ENCODE assay signal across 8 cellular contexts in genomic region chr17:48907713-48908046, GRCh38. TPM values are rescaled to one million over a fixed set of nuclear protein-coding genes. Genes with fewer than 3 reads are reported as not detected.
DNase-seq lines count a peak whose midpoint lies in the region; ATAC-seq, FAIRE-seq and TF ChIP-seq lines count a peak whose summit lies in the region.

No MANE protein-coding gene starts in this region.

- ATAC-seq in SK-N-SH treated with all-trans-retinoic acid at 6 μM for 48 hours: peak; percentile 34
- ATAC-seq in GM19467 (IDR thresholded peaks at IDR 0.05; ENCODE audit: unreplicated experiment): no peak

- H3K4me1 ChIP-seq in esophagus (ENCODE audit: control insufficient read depth in 2 of 2, insufficient read depth in 2 of 2, low read length in 1 of 2) (peaks cover 0 to 4% of the 10 kb centered on the region in 2 donors), neutrophil (ENCODE audit: control insufficient read depth in 1 of 2, insufficient read depth in 1 of 2, low read depth in 1 of 2, low read length in 1 of 2) (peaks cover 24 to 31% of the 10 kb centered on the region in 2 experiments)

- CTCF ChIA-PET in AG04449 (lab: Yijun Ruan, JAX): interaction anchor here (0.9 to 2.9 kb wide), 6 partner anchors 10 to 125 kb away, joined by 3 to 18 read pairs (median 5); partner anchors contain the start of gene ATP5MC1

- H3K27me3 ChIP-seq in esophagus (ENCODE audit: control insufficient read depth in 1 of 2, insufficient read depth in 2 of 2, low read length in 2 of 2) (no peaks in the 10 kb centered on the region), neutrophil (no peaks in the 10 kb centered on the region)

- H3K9me3 ChIP-seq in esophagus (ENCODE audit: control insufficient read depth in 2 of 2, insufficient read depth in 1 of 2, low read depth in 1 of 2, low read length in 1 of 2): no peaks in the 10 kb centered on the region
- no peaks in the 10 kb centered on the region for H3K9me3 ChIP-seq in neutrophil

- TF ChIP-seq CTCF in AG04449 (IDR thresholded peaks at IDR 0.05; ENCODE audit: insufficient read depth, low read length, missing control alignments): no peak
- TF ChIP-seq CTCF in neutrophil (IDR thresholded peaks at IDR 0.05): no peak

- POLR2A ChIA-PET in AG04449 (lab: Yijun Ruan, JAX): interaction anchor here (0.7 to 1.9 kb wide), 3 partner anchors 15 to 125 kb away, joined by 3 to 12 read pairs (median 3); partner anchors contain the start of gene ATP5MC1

- peak overlapping the region; percentile 94 for H3K27ac ChIP-seq in esophagus (ENCODE audit: low read depth in 2 of 2, low read length in 1 of 2)
- H3K27ac ChIP-seq in neutrophil: peak overlapping the region; percentile 93

- WGBS in esophagus, 2 donors: 31 to 32% methylated on average over 2 of the region's 2 CpGs

- H3K4me3 ChIP-seq in AG04449 (ENCODE audit: low read depth, low read length) (peak overlapping the region; percentile 74), esophagus (ENCODE audit: low read depth in 1 of 2, low read length in 2 of 2) (peak overlapping the region; percentile 78 to 99), neutrophil (ENCODE audit: low read depth in 1 of 2, low read length in 1 of 2) (peak overlapping the region; percentile 67 to 73)

- FAIRE-seq in GM19239 (lab: Jason Lieb, UNC): peak; percentile 4

- DNase-seq in AG04449 (ENCODE audit: low read depth, low spot score): no peak
- DNase-seq in GM19239 (ENCODE audit: insufficient read length, low spot score): no peak
- DNase-seq in superior temporal gyrus (ENCODE audit: extremely low spot score): no peak
- no peak for DNase-seq in hippocampal formation (lab: John Stamatoyannopoulos, UW)

- H3K36me3 ChIP-seq in esophagus (ENCODE audit: control insufficient read depth in 2 of 2, insufficient read depth in 2 of 2, low read length in 1 of 2): peaks cover 2% of the 10 kb centered on the region in 2 donors
- peaks cover 18% of the 10 kb centered on the region for H3K36me3 ChIP-seq in neutrophil

TF ChIP-seq in SK-N-SH treated with all-trans-retinoic acid at 6 μM for 48 hours, 23 proteins besides CTCF, POLR2A, EP300 and RAD21:
- TF ChIP-seq ZNF8 (CRISPR knock-in tag; IDR thresholded peaks at IDR 0.05) (no peak), CSDC2 (CRISPR knock-in tag; IDR thresholded peaks at IDR 0.05) (no peak), ZC3H10 (CRISPR knock-in tag; IDR thresholded peaks at IDR 0.05) (no peak), BACH2 (CRISPR knock-in tag; IDR thresholded peaks at IDR 0.05; ENCODE audit: borderline replicate concordance) (no peak), ARNTL (CRISPR knock-in tag; IDR thresholded peaks at IDR 0.05; ENCODE audit: borderline replicate concordance, low read depth) (no peak), ZFP30 (CRISPR knock-in tag; IDR thresholded peaks at IDR 0.05) (no peak), PPARA (CRISPR knock-in tag; IDR thresholded peaks at IDR 0.05; ENCODE audit: borderline replicate concordance) (no peak), ZNF70 (CRISPR knock-in tag; IDR thresholded peaks at IDR 0.05) (no peak), ZFP3 (CRISPR knock-in tag; IDR thresholded peaks at IDR 0.05) (no peak), ESRRG (CRISPR knock-in tag; IDR thresholded peaks at IDR 0.05) (no peak), POU6F1 (CRISPR knock-in tag; IDR thresholded peaks at IDR 0.05; ENCODE audit: borderline replicate concordance, low read depth) (no peak), ZNF565 (CRISPR knock-in tag; conservative IDR thresholded peaks at IDR 0.05; ENCODE audit: low read depth) (no peak), OSR1 (CRISPR knock-in tag; IDR thresholded peaks at IDR 0.05) (no peak)
- TF ChIP-seq, protein P1, sequence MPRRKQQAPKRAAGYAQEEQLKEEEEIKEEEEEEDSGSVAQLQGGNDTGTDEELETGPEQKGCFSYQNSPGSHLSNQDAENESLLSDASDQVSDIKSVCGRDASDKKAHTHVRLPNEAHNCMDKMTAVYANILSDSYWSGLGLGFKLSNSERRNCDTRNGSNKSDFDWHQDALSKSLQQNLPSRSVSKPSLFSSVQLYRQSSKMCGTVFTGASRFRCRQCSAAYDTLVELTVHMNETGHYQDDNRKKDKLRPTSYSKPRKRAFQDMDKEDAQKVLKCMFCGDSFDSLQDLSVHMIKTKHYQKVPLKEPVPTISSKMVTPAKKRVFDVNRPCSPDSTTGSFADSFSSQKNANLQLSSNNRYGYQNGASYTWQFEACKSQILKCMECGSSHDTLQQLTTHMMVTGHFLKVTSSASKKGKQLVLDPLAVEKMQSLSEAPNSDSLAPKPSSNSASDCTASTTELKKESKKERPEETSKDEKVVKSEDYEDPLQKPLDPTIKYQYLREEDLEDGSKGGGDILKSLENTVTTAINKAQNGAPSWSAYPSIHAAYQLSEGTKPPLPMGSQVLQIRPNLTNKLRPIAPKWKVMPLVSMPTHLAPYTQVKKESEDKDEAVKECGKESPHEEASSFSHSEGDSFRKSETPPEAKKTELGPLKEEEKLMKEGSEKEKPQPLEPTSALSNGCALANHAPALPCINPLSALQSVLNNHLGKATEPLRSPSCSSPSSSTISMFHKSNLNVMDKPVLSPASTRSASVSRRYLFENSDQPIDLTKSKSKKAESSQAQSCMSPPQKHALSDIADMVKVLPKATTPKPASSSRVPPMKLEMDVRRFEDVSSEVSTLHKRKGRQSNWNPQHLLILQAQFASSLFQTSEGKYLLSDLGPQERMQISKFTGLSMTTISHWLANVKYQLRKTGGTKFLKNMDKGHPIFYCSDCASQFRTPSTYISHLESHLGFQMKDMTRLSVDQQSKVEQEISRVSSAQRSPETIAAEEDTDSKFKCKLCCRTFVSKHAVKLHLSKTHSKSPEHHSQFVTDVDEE (CRISPR knock-in tag; IDR thresholded peaks at IDR 0.05): no peak

RNA-seq across cellular contexts. Expression of gene UBE2Z, which starts 0.5 kb away (rescaled TPM):
- 10 to 100 TPM; 19.0 to 30.9 TPM for polyA plus RNA-seq in esophagus

RNA-seq across cellular contexts. Expression of gene ATP5MC1, which starts 15.1 kb away (rescaled TPM):
- polyA plus RNA-seq in esophagus: 100 to 1,000 TPM; 263 to 335 TPM

RNA-seq across cellular contexts. Expression of gene SNF8, which starts 37.0 kb away (rescaled TPM):
- polyA plus RNA-seq in esophagus: 10 to 100 TPM; 63.9 to 99.4 TPM
